ENCODE assay signal across 23 cellular contexts in the genomic region with DNA sequence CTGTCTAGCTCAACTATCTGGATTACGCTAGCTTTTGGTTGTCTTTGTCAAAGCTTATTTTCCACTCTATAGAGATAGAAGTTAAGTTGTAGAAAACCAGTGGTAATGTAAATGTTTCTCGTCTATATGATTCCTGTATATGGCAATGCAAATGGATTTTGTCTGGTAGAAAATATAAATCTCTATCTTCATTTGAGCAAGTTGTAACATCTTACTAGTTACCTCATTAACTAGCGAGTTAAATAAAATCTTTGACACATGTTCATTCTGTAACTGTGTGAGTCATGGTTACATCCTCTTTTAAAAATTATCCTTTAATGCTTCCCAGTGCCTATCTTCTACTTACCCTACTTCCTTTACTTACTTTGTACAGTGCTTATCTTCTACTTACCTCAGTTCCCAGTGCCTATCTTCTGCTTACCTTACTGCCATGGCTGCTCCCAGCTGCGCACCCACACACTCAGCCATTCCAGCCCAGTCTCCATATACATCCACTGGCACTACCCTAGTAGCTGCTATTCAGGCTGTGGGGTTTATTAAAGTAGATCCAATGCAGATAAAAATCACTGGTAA.
"Had no signal": no experiment of that assay in that cellular context is flagged by ENCODE, and none has a peak within 500 bp of the region (broad histone marks: within the 10 kb centered on the region; RNA-seq: fewer than 3 reads in every experiment).

No MANE protein-coding gene starts in this region.

- H3K36me3 ChIP-seq: ascending aorta had no signal

- H3K27ac ChIP-seq: ascending aorta, body of pancreas, SK-N-MC had no signal

- H3K4me1 ChIP-seq: ascending aorta had no signal

- DNase-seq: activated CD4-positive, alpha-beta T cell treated with anti-CD3 and anti-CD28 coated beads for 48 hours; activated CD4-positive, alpha-beta T cell treated with anti-CD3 and anti-CD28 coated beads, Interleukin-2, amount 50 U/mL, for 4 hours; activated CD4-positive, CD25-positive, alpha-beta regulatory T cell treated with anti-CD3 and anti-CD28 coated beads, Interleukin-2, amount 50 U/mL, for 72 hours; activated CD8-positive, alpha-beta memory T cell treated with anti-CD3 and anti-CD28 coated beads, Interleukin-2, amount 10 ng/mL, durations not matched to agents 7 days and 5 days; activated CD8-positive, alpha-beta T cell treated with anti-CD3 and anti-CD28 coated beads, Interleukin-2, amount 10 ng/mL, durations not matched to agents 7 days and 5 days; activated effector memory CD4-positive, alpha-beta T cell treated with Interleukin-2 at 50 U/mL for 16 hours; activated naive CD4-positive, alpha-beta T cell; activated T-cell treated with anti-CD3 and anti-CD28 coated beads, Interleukin-2, amount 50 U/mL, for 24 hours; body of pancreas; Kasumi-1; NCI-H1092; NCI-H1417; NCI-H1930; NCI-H345; NCI-H510A; NCI-H526 treated with DMSO at 0.1 percent for 48 hours; NCI-H82; RPMI8226; T-cell; T-helper 2 cell; T1000 had no signal

- H3K27me3 ChIP-seq: ascending aorta, body of pancreas had no signal

- H3K9me3 ChIP-seq: ascending aorta, body of pancreas had no signal

- H3K4me3 ChIP-seq: ascending aorta, body of pancreas, SK-N-MC had no signal
